Comparison of ENCODE assay signal across 8 cellular contexts in the genomic region with DNA sequence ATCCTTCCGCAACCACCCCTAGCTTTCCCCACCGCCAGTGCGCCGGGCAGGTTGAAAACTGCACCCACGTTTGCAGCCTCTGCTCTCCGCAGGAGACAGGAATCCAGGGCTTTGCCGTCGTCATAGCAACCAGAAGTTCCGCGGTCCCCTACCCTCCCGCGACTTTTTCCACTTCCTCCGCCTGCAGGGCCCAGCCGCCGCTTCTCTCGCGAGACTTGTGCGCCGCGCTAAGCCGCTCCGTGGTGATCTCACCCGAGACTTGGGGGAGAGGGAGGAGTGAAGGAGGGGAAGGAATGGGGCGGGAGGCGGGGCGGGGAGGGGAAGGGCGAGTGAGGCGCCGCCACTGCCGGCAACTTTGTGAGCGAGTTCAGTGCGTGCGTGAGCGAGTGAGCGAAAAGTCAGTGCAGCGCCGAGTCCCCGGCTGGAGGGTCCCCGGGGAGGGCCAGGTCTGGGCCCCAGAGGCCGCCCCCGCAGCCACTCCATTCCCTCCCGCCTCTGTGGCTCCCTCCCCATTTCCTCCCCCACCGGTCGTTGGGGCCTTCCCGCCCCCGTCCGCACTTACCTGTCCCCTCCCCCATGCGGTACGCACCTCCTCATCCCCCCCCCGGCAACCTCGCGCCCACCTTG. TPM values are rescaled to one million over a fixed set of nuclear protein-coding genes. Genes with fewer than 3 reads are reported as not detected.
A peak's percentile ranks its signal among the peaks of the same experiment; 100 is the strongest.
DNase-seq lines count a peak whose midpoint lies in the region; ATAC-seq lines count a peak whose summit lies in the region.

A gene (plus strand): TSS at position 370 of the 627 bp plus-strand sequence.

- H3K9me3 Mint-ChIP-seq in effector memory CD8-positive, alpha-beta T cell = no peaks in the 10 kb centered on the region
- H3K9me3 Mint-ChIP-seq in memory B cell = no peaks in the 10 kb centered on the region

- H3K36me3 Mint-ChIP-seq in effector memory CD8-positive, alpha-beta T cell (ENCODE audit: insufficient read depth) = peaks cover 25% of the 10 kb centered on the region
- no peaks in the 10 kb centered on the region for H3K36me3 Mint-ChIP-seq in memory B cell

- H3K27me3 Mint-ChIP-seq in effector memory CD8-positive, alpha-beta T cell = no peaks in the 10 kb centered on the region
- H3K27me3 Mint-ChIP-seq in memory B cell = no peaks in the 10 kb centered on the region

- H3K4me1 Mint-ChIP-seq in effector memory CD8-positive, alpha-beta T cell (ENCODE audit: low read depth in 2 of 2) = peaks cover 29 to 43% of the 10 kb centered on the region in 2 donors
- peaks cover 36% of the 10 kb centered on the region for H3K4me1 Mint-ChIP-seq in memory B cell

- peak within 1 kb of the TSS; percentile 93 to 95 for H3K4me3 Mint-ChIP-seq in effector memory CD8-positive, alpha-beta T cell
- H3K4me3 Mint-ChIP-seq in memory B cell = peak within 1 kb of the TSS; percentile 84

- H3K27ac Mint-ChIP-seq in effector memory CD8-positive, alpha-beta T cell = peak within 1 kb of the TSS; percentile 96 to 98
- peak within 1 kb of the TSS; percentile 93 for H3K27ac Mint-ChIP-seq in memory B cell

- DNase-seq in COLO668 (lab: John Stamatoyannopoulos, UW; ENCODE audit: unreplicated experiment) (peak; percentile 98), HT1080 (ENCODE audit: low read depth) (peak; percentile 97), NOMO-1 treated with DMSO at 0.1 percent for 48 hours (lab: John Stamatoyannopoulos, UW; ENCODE audit: unreplicated experiment) (peak; percentile 98), memory B cell (ENCODE audit: low spot score in 2 of 2) (peak; percentile 91 to 98)
- DNase-seq in activated CD8-positive, alpha-beta memory T cell treated with anti-CD3 and anti-CD28 coated beads for 4 hours (ENCODE audit: low read depth in 2 of 2) = peak; percentile 95 to 99
- peak; percentile 97 to 98 (median 98) for DNase-seq in effector memory CD8-positive, alpha-beta T cell
- DNase-seq in stimulated activated CD8-positive, alpha-beta memory T cell treated with anti-CD3 and anti-CD28 coated beads, Interleukin-12 subunit alpha, Interleukin-12 subunit beta, amount 100 ng/mL, for 24 hours (ENCODE audit: extremely low read depth) = peak; percentile 92

- ATAC-seq in GM21360 (IDR thresholded peaks at IDR 0.05; ENCODE audit: unreplicated experiment) (peak; percentile 78), memory B cell (ENCODE audit: low read depth) (peak; percentile 71)
- peak; percentile 83 for ATAC-seq in effector memory CD8-positive, alpha-beta T cell (replicated peaks)

RNA-seq across cellular contexts. Expression of the gene that starts here (rescaled TPM):
- total RNA-seq in HT1080 (2014; rRNA removed; shearing (Covaris generic)) = 32.1 and 34.4 TPM in 2 replicates
- polyA plus RNA-seq in HT1080 (2015; cell fraction: cytosol; rRNA removed) = 42.3 and 45.0 TPM in 2 replicates
- 122 and 166 TPM in 2 replicates for polyA plus RNA-seq in HT1080 (2015; cell fraction: nucleus; rRNA removed)

Comparison
In these comparisons a context has a peak if more than half of its experiments do, and no peak if none do; other contexts are left out.
1. Peak in every context shown above with its lines: DNase-seq and ATAC-seq.